24 cellular contexts compared by ENCODE assay signal in genomic region chr7:111390000-111390399, GRCh38.
"Had no signal": no experiment of that assay in that cellular context is flagged by ENCODE, and none has a peak within 500 bp of the region (broad histone marks: within the 10 kb centered on the region; RNA-seq: fewer than 3 reads in every experiment).

No MANE protein-coding gene starts in this region.

- H3K4me1 Mint-ChIP-seq: activated naive CD4-positive, alpha-beta T cell treated with anti-CD3 and anti-CD28 coated beads, Interleukin-2, amount 10 ng/mL, durations not matched to agents 7 days and 5 days; activated naive CD8-positive, alpha-beta T cell treated with anti-CD3 and anti-CD28 coated beads for 36 hours had no signal

- H3K36me3 Mint-ChIP-seq: activated naive CD4-positive, alpha-beta T cell treated with anti-CD3 and anti-CD28 coated beads, Interleukin-2, amount 10 ng/mL, durations not matched to agents 7 days and 5 days had no signal

- H3K9ac ChIP-seq: KMS-11, SK-N-SH had no signal

- DNase-seq: activated CD4-positive, alpha-beta T cell treated with anti-CD3 and anti-CD28 coated beads for 4 hours; activated CD8-positive, alpha-beta memory T cell treated with anti-CD3 and anti-CD28 coated beads, Interleukin-2, amount 50 U/mL, for 4 hours; activated CD8-positive, alpha-beta T cell treated with anti-CD3 and anti-CD28 coated beads for 36 hours; activated gamma-delta T cell treated with Interleukin-2 at 50 U/mL for 16 hours; activated naive CD4-positive, alpha-beta T cell treated with anti-CD3 and anti-CD28 coated beads, Interleukin-2, amount 10 ng/mL, durations not matched to agents 7 days and 5 days; activated naive CD8-positive, alpha-beta T cell treated with anti-CD3 and anti-CD28 coated beads for 36 hours; activated T-cell treated with anti-CD3 and anti-CD28 coated beads, Interleukin-2, amount 50 U/mL, for 72 hours; NCI-H1092; NCI-H187; NCI-H2171; NCI-H2227 treated with DMSO at 0.1 percent for 48 hours; NCI-H446 treated with DMSO at 0.1 percent for 48 hours; NCI-H524 treated with DMSO at 0.1 percent for 48 hours; NK-92 treated with Interleukin-12 subunit alpha and Interleukin-12 subunit beta, amount 100 ng/mL, for 24 hours; OCI-M1; RPMI8226; SK-N-SH; T-helper 1 cell; WERI-Rb-1 had no signal

- H3K9me3 ChIP-seq: SK-N-SH had no signal

- H3K4me2 ChIP-seq: KMS-11, SK-N-SH had no signal

- ATAC-seq: activated CD4-positive, CD25-positive, alpha-beta regulatory T cell treated with anti-CD3 and anti-CD28 coated beads, Interleukin-2, amount 50 U/mL, for 24 hours; activated CD8-positive, alpha-beta T cell treated with anti-CD3 and anti-CD28 coated beads for 36 hours; activated T-cell treated with anti-CD3 and anti-CD28 coated beads, Interleukin-2, amount 50 U/mL, for 72 hours; Panc1; Right ventricle myocardium inferior had no signal

- H3K27ac ChIP-seq: KMS-11, WERI-Rb-1 had no signal

- H3K36me3 ChIP-seq: WERI-Rb-1 had no signal

- H3K27me3 Mint-ChIP-seq: activated CD8-positive, alpha-beta T cell treated with anti-CD3 and anti-CD28 coated beads for 36 hours; activated naive CD4-positive, alpha-beta T cell treated with anti-CD3 and anti-CD28 coated beads, Interleukin-2, amount 10 ng/mL, durations not matched to agents 7 days and 5 days; activated naive CD8-positive, alpha-beta T cell treated with anti-CD3 and anti-CD28 coated beads for 36 hours had no signal

- H3K27ac Mint-ChIP-seq: activated CD8-positive, alpha-beta T cell treated with anti-CD3 and anti-CD28 coated beads for 36 hours; activated naive CD4-positive, alpha-beta T cell treated with anti-CD3 and anti-CD28 coated beads, Interleukin-2, amount 10 ng/mL, durations not matched to agents 7 days and 5 days; activated naive CD8-positive, alpha-beta T cell treated with anti-CD3 and anti-CD28 coated beads for 36 hours; activated T-cell treated with anti-CD3 and anti-CD28 coated beads, Interleukin-2, amount 50 U/mL, for 72 hours; activated T-helper 2 cell treated with anti-CD3 and anti-CD28 coated beads, Interferon-gamma antibody, Interleukin-2, Interleukin-4, amounts not matched to agents 10 μg/mL and 5 μg/mL and 100 μg/mL, durations not matched to agents 14 hours and 24 hours and 36 hours had no signal

- H3K9me3 Mint-ChIP-seq: activated naive CD4-positive, alpha-beta T cell treated with anti-CD3 and anti-CD28 coated beads, Interleukin-2, amount 10 ng/mL, durations not matched to agents 7 days and 5 days; activated T-helper 2 cell treated with anti-CD3 and anti-CD28 coated beads, Interferon-gamma antibody, Interleukin-2, Interleukin-4, amounts not matched to agents 10 μg/mL and 5 μg/mL and 100 μg/mL, durations not matched to agents 14 hours and 24 hours and 36 hours had no signal

- H3K4me3 Mint-ChIP-seq: activated CD8-positive, alpha-beta T cell treated with anti-CD3 and anti-CD28 coated beads for 36 hours; activated naive CD4-positive, alpha-beta T cell treated with anti-CD3 and anti-CD28 coated beads, Interleukin-2, amount 10 ng/mL, durations not matched to agents 7 days and 5 days; activated naive CD8-positive, alpha-beta T cell treated with anti-CD3 and anti-CD28 coated beads for 36 hours; activated T-cell treated with anti-CD3 and anti-CD28 coated beads, Interleukin-2, amount 50 U/mL, for 72 hours had no signal
